Comparison of ENCODE assay signal across 8 cellular contexts in genomic region chr9:127876026-127876763, GRCh38. TPM values are rescaled to one million over a fixed set of nuclear protein-coding genes. Genes with fewer than 3 reads are reported as not detected.
DNase-seq lines count a peak whose midpoint lies in the region; ATAC-seq and TF ChIP-seq lines count a peak whose summit lies in the region.
"Had no signal": no experiment of that assay in that cellular context is flagged by ENCODE, and none has a peak within 500 bp of the region (broad histone marks: within the 10 kb centered on the region; RNA-seq: fewer than 3 reads in every experiment).

No MANE protein-coding gene starts in this region.

- no peaks in the 10 kb centered on the region for H3K27me3 ChIP-seq in WERI-Rb-1 (ENCODE audit: insufficient read depth, low read depth, severe bottlenecking)
- no peaks in the 10 kb centered on the region for H3K27me3 ChIP-seq in stomach smooth muscle (ENCODE audit: control insufficient read depth in 1 of 2, insufficient read depth in 2 of 2, low read length in 2 of 2)

- H3K4me3 ChIP-seq in WERI-Rb-1 (ENCODE audit: low read depth, low read length) (no peak overlapping the region), fibroblast of the aortic adventitia (ENCODE audit: low read depth, low read length) (peak overlapping the region; percentile 74), stomach smooth muscle (ENCODE audit: low read length in 2 of 2) (peak overlapping the region; percentile 86 to 91)

- peaks cover 49% of the 10 kb centered on the region for H3K4me1 ChIP-seq in stomach smooth muscle (ENCODE audit: control insufficient read depth, insufficient read depth, low read length)

- DNase-seq in WERI-Rb-1 (no peak), fibroblast of the aortic adventitia (ENCODE audit: low read depth) (no peak), NCI-H1694 treated with DMSO at 0.1 percent for 48 hours (lab: John Stamatoyannopoulos, UW) (no peak)
- DNase-seq: activated naive CD4-positive, alpha-beta T cell treated with anti-CD3 and anti-CD28 coated beads, Interleukin-2, amount 50 U/mL, for 16 hours; naive thymus-derived CD8-positive, alpha-beta T cell had no signal

- peak overlapping the region; percentile 67 to 74 for H3K9ac ChIP-seq in stomach smooth muscle (ENCODE audit: low read length in 2 of 2)

- no peaks in the 10 kb centered on the region for H3K9me3 ChIP-seq in WERI-Rb-1 (ENCODE audit: severe bottlenecking)
- H3K9me3 ChIP-seq in stomach smooth muscle (ENCODE audit: control insufficient read depth in 2 of 2, low read length in 2 of 2): no peaks in the 10 kb centered on the region

- H3K27ac ChIP-seq in WERI-Rb-1 (peak overlapping the region; percentile 23), stomach smooth muscle (ENCODE audit: low read length) (peak overlapping the region; percentile 24)

- TF ChIP-seq CTCF in WERI-Rb-1 (IDR thresholded peaks at IDR 0.05; ENCODE audit: low read depth, low read length) (no peak), fibroblast of the aortic adventitia (IDR thresholded peaks at IDR 0.05; ENCODE audit: insufficient read depth, low read length) (no peak)

- H3K36me3 ChIP-seq in WERI-Rb-1 (peaks cover 34% of the 10 kb centered on the region), stomach smooth muscle (ENCODE audit: control insufficient read depth in 2 of 2, insufficient read depth in 2 of 2, low read length in 2 of 2) (peaks cover under 1 to 10% of the 10 kb centered on the region in 2 donors)

- ATAC-seq in GM18858 (IDR thresholded peaks at IDR 0.05; ENCODE audit: unreplicated experiment) (no peak), GM19455 (IDR thresholded peaks at IDR 0.05; ENCODE audit: unreplicated experiment) (no peak)
- ATAC-seq: naive thymus-derived CD8-positive, alpha-beta T cell had no signal

RNA-seq across cellular contexts. Expression of gene AK1, which starts 1.3 kb away (rescaled TPM):
- 75.6 and 121 TPM in 2 replicates for total RNA-seq in fibroblast of the aortic adventitia (ENCODE audit: low replicate concordance)

RNA-seq across cellular contexts. Expression of gene ENG, which starts 21.7 kb away (rescaled TPM):
- total RNA-seq in fibroblast of the aortic adventitia (ENCODE audit: low replicate concordance): 15.8 and 62.0 TPM in 2 replicates

RNA-seq across cellular contexts. Expression of gene ST6GALNAC6, which starts 23.2 kb away (rescaled TPM):
- 26.5 and 85.0 TPM in 2 replicates for total RNA-seq in fibroblast of the aortic adventitia (ENCODE audit: low replicate concordance)

RNA-seq across cellular contexts. Expression of gene ST6GALNAC4, which starts 40.6 kb away (rescaled TPM):
- total RNA-seq in fibroblast of the aortic adventitia (ENCODE audit: low replicate concordance): 24.4 and 37.1 TPM in 2 replicates

RNA-seq across cellular contexts. Expression of gene PIP5KL1, which starts 54.4 kb away (rescaled TPM):
- total RNA-seq in fibroblast of the aortic adventitia (ENCODE audit: low replicate concordance): 1.6 and 2.6 TPM in 2 replicates
